22 cellular contexts compared by ENCODE assay signal in genomic region chr14:31232081-31232480, GRCh38. TPM values are rescaled to one million over a fixed set of nuclear protein-coding genes. Genes with fewer than 3 reads are reported as not detected.
DNase-seq lines count a peak whose midpoint lies in the region; ATAC-seq, FAIRE-seq and TF ChIP-seq lines count a peak whose summit lies in the region.
"Had no signal": no experiment of that assay in that cellular context is flagged by ENCODE, and none has a peak within 500 bp of the region (broad histone marks: within the 10 kb centered on the region; RNA-seq: fewer than 3 reads in every experiment).

No MANE protein-coding gene starts in this region.

- DNase-seq in OCI-M1 (lab: John Stamatoyannopoulos, UW) (peak; percentile 6), colonic mucosa (peak; percentile 56), mesenchymal stem cell (no peak), transverse colon (peak; percentile 54), HTR-8/SVneo (ENCODE audit: insufficient read length, low spot score) (no peak), NCI-H1694 (lab: John Stamatoyannopoulos, UW) (no peak)
- DNase-seq: ACHN, C1 segment of cervical spinal cord, DMS79, HFFc6, Kasumi-1, MM.1S, NCI-H1092, NCI-H1436 treated with DMSO at 0.1 percent for 48 hours, NCI-H2029 treated with DMSO at 0.1 percent for 48 hours, NCI-H2171, NCI-H446, NCI-H69, Right ventricle myocardium superior had no signal

- H2BK5ac ChIP-seq in mesenchymal stem cell (ENCODE audit: low read depth, low read length, poor library complexity, severe bottlenecking) = no peak overlapping the region

- no peak overlapping the region for H3K4me2 ChIP-seq in mesenchymal stem cell (ENCODE audit: low read length, poor library complexity, severe bottlenecking)

- H4K8ac ChIP-seq in mesenchymal stem cell (ENCODE audit: low read length) = no peak overlapping the region

- TF ChIP-seq CTCF in colonic mucosa (IDR thresholded peaks at IDR 0.05) (no peak), transverse colon (IDR thresholded peaks at IDR 0.05) (no peak)

- H3K14ac ChIP-seq in mesenchymal stem cell (ENCODE audit: low read length in 2 of 2) = no peak overlapping the region

- H3K4me3 ChIP-seq in colonic mucosa = no peak overlapping the region
- no peak overlapping the region for H3K4me3 ChIP-seq in mesenchymal stem cell (ENCODE audit: insufficient read depth in 1 of 2, low read depth in 1 of 2, low read length in 2 of 2)
- H3K4me3 ChIP-seq in transverse colon = no peak overlapping the region

- H3K9me3 ChIP-seq in colonic mucosa = no peaks in the 10 kb centered on the region
- H3K9me3 ChIP-seq in mesenchymal stem cell (ENCODE audit: control insufficient read depth, low read length) = no peaks in the 10 kb centered on the region
- H3K9me3 ChIP-seq in transverse colon = no peaks in the 10 kb centered on the region

- H3K27me3 ChIP-seq in colonic mucosa (no peaks in the 10 kb centered on the region), mesenchymal stem cell (ENCODE audit: control insufficient read depth in 1 of 2, insufficient read depth in 1 of 2, low read length in 2 of 2) (no peaks in the 10 kb centered on the region), transverse colon (no peaks in the 10 kb centered on the region)

- ATAC-seq in HG02642 (IDR thresholded peaks at IDR 0.05; ENCODE audit: poor library complexity, unreplicated experiment) = no peak

- H2BK12ac ChIP-seq in mesenchymal stem cell (ENCODE audit: low read length in 2 of 2) = no peak overlapping the region

- H2BK15ac ChIP-seq in mesenchymal stem cell (ENCODE audit: low read depth, poor library complexity, severe bottlenecking) = peak overlapping the region; percentile 7

- H3K9ac ChIP-seq in colonic mucosa (ENCODE audit: low read depth in 2 of 2, low read length in 2 of 2) = no peak overlapping the region
- no peak overlapping the region for H3K9ac ChIP-seq in mesenchymal stem cell (ENCODE audit: low read length)

- in situ Hi-C loops in transverse colon (cut with MboI; ENCODE audit: low pct_ligation_motif_present in 1 of 4, low pct_unique_long_range_greater_than_20kb in 1 of 4, low sequenced_read_pairs in 3 of 4) = no loop called here

- no peaks in the 10 kb centered on the region for H3K79me1 ChIP-seq in mesenchymal stem cell (replicated peaks; ENCODE audit: low read length, poor library complexity, severe bottlenecking)

- H3K36me3 ChIP-seq in colonic mucosa = no peaks in the 10 kb centered on the region
- H3K36me3 ChIP-seq in mesenchymal stem cell (ENCODE audit: control insufficient read depth in 1 of 2, insufficient read depth in 2 of 2, low read depth in 1 of 2, low read length in 2 of 2) = no peaks in the 10 kb centered on the region
- H3K36me3 ChIP-seq in transverse colon = no peaks in the 10 kb centered on the region

- no peak overlapping the region for H2AFZ ChIP-seq in mesenchymal stem cell (ENCODE audit: low read depth, low read length)

- intact Hi-C loops in colonic mucosa (cut with DNase I) = no loop called here
- intact Hi-C loops in transverse colon (cut with DNase I; ENCODE audit: low total_unique reads) = no loop called here

- no peak for TF ChIP-seq POLR2A in transverse colon (IDR thresholded peaks at IDR 0.05)

- no peak overlapping the region for H4K91ac ChIP-seq in mesenchymal stem cell (ENCODE audit: low read length)

- H2BK120ac ChIP-seq in mesenchymal stem cell (ENCODE audit: low read depth, low read length) = no peak overlapping the region

- H2AK5ac ChIP-seq in mesenchymal stem cell (ENCODE audit: low read length, severe bottlenecking) = no peak overlapping the region

- TF ChIP-seq EP300 in transverse colon (IDR thresholded peaks at IDR 0.05; ENCODE audit: low read depth) = no peak

- peak overlapping the region; percentile 1 for H3K27ac ChIP-seq in colonic mucosa
- no peak overlapping the region for H3K27ac ChIP-seq in mesenchymal stem cell (ENCODE audit: low read length, poor library complexity, severe bottlenecking)
- H3K27ac ChIP-seq in transverse colon = peak overlapping the region; percentile 59 to 73 (median 68)
- H3K27ac ChIP-seq: HL-60 had no signal

- 95% methylated on average over 2 of the region's 3 CpGs for WGBS in mesenchymal stem cell
- 40 to 60% methylated on average over 2 to 3 of the region's 3 CpGs for WGBS in transverse colon (ENCODE audit: low coverage in 1 of 2), 2 donors

- no peak overlapping the region for H3K23ac ChIP-seq in mesenchymal stem cell (ENCODE audit: low read length in 2 of 2)

- no peak for FAIRE-seq in HTR-8/SVneo (lab: Jason Lieb, UNC)
- FAIRE-seq: RCC 7860 had no signal

- peaks cover 5% of the 10 kb centered on the region for H3K4me1 ChIP-seq in colonic mucosa
- H3K4me1 ChIP-seq in mesenchymal stem cell (ENCODE audit: control insufficient read depth, insufficient read depth, low read depth, low read length) = no peaks in the 10 kb centered on the region
- H3K4me1 ChIP-seq in transverse colon = peaks cover 0 to 34% (median 12%) of the 10 kb centered on the region in 4 donors

- H3K18ac ChIP-seq in mesenchymal stem cell (ENCODE audit: low read depth in 1 of 2, low read length in 2 of 2) = no peak overlapping the region

- H3K4ac ChIP-seq in mesenchymal stem cell (ENCODE audit: low read depth in 1 of 2, low read length in 2 of 2) = no peak overlapping the region

RNA-seq across cellular contexts. Expression of gene HECTD1, which starts 24.5 kb away (rescaled TPM):
- total RNA-seq in colonic mucosa = 100 to 1,000 TPM; 113 to 148 TPM
- 44.7 TPM for polyA plus RNA-seq in mesenchymal stem cell (2013, experiment 1 of 2)
- polyA plus RNA-seq in mesenchymal stem cell (2013, experiment 2 of 2) = 42.1 TPM
- total RNA-seq in transverse colon = 100 to 1,000 TPM; 111 to 237 (median 154) TPM

Comparison
In these comparisons a context has a peak if more than half of its experiments do, and no peak if none do; other contexts are left out.
1. DNase-seq: peak in OCI-M1 (single experiment), colonic mucosa (single experiment) and transverse colon (single experiment); none in mesenchymal stem cell (single experiment), HTR-8/SVneo (single experiment) and NCI-H1694 (single experiment).